In the genomic region with DNA sequence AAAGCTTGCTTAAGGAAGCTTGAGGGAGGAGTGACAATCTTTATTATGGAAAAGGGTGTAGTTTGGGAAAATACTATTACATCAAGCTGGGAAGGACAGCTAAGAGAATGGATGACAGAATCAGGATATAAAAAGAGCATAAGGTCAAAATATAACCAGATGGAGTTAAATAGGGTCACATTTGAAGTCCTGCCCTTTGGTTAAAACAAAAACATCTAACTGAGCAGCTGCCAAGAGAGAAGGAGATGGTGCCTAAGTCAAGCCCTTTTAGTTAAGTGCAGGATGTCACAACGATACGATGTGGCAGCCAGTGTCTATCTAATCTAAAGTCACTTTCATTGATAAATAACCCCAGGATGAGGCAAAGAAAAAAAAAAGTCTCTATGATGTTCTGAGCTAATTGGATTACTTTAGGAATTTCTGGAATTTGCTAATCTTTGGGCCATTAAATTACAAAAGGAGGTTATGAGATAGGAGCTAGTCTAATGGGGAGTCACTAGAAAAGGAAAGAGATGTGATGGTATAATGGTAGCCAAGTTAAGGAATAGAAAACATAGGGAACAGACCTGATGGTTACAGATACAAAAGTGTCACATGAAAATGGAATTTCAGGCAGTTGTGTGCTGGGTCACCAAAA, we compare ENCODE assay signal across 12 cellular contexts.
"Had no signal": no experiment of that assay in that cellular context is flagged by ENCODE, and none has a peak within 500 bp of the region (broad histone marks: within the 10 kb centered on the region; RNA-seq: fewer than 3 reads in every experiment).

No MANE protein-coding gene starts in this region.

- H3K9me3 ChIP-seq: pancreas, thyroid gland, uterus had no signal

- H3K36me3 ChIP-seq: left lung, pancreas, thyroid gland, uterus had no signal

- H3K27me3 Mint-ChIP-seq: activated CD4-positive, alpha-beta memory T cell treated with anti-CD3 and anti-CD28 coated beads, Interleukin-2, amount 10 ng/mL, durations not matched to agents 7 days and 5 days; activated T-cell treated with anti-CD3 and anti-CD28 coated beads, Interleukin-2, amount 50 U/mL, for 24 hours; stimulated activated memory B cell treated with anti-CD40 and anti-IgM and Interleukin-4, amounts not matched to agents 10 μg/mL and 1 μg/mL and 100 μg/mL, for 72 hours had no signal

- H3K4me1 ChIP-seq: left lung, pancreas, thyroid gland, uterus had no signal

- ATAC-seq: esophagus mucosa; left lung; pancreas; stimulated activated memory B cell treated with anti-CD40 and anti-IgM and Interleukin-4, amounts not matched to agents 10 μg/mL and 1 μg/mL and 100 μg/mL, for 72 hours had no signal

- H3K27me3 ChIP-seq: left lung, pancreas, thyroid gland, uterus had no signal

- DNase-seq: activated CD4-positive, alpha-beta memory T cell treated with anti-CD3 and anti-CD28 coated beads, Interleukin-2, amount 10 ng/mL, durations not matched to agents 7 days and 5 days; activated CD4-positive, alpha-beta T cell treated with anti-CD3 and anti-CD28 coated beads for 4 hours; activated naive CD4-positive, alpha-beta T cell treated with anti-CD3 and anti-CD28 coated beads, Interleukin-2, amount 50 U/mL, for 16 hours; activated T-cell treated with anti-CD3 and anti-CD28 coated beads, Interleukin-2, amount 50 U/mL, for 24 hours; hippocampal formation; left lung; pancreas; T-helper 2 cell; thyroid gland; uterus had no signal

- H3K27ac ChIP-seq: left lung, pancreas, thyroid gland, uterus had no signal

- H3K27ac Mint-ChIP-seq: activated CD4-positive, alpha-beta memory T cell treated with anti-CD3 and anti-CD28 coated beads, Interleukin-2, amount 10 ng/mL, durations not matched to agents 7 days and 5 days; activated T-cell treated with anti-CD3 and anti-CD28 coated beads, Interleukin-2, amount 50 U/mL, for 24 hours; stimulated activated memory B cell treated with anti-CD40 and anti-IgM and Interleukin-4, amounts not matched to agents 10 μg/mL and 1 μg/mL and 100 μg/mL, for 72 hours had no signal

- H3K4me3 Mint-ChIP-seq: activated CD4-positive, alpha-beta memory T cell treated with anti-CD3 and anti-CD28 coated beads, Interleukin-2, amount 10 ng/mL, durations not matched to agents 7 days and 5 days; activated T-cell treated with anti-CD3 and anti-CD28 coated beads, Interleukin-2, amount 50 U/mL, for 24 hours; stimulated activated memory B cell treated with anti-CD40 and anti-IgM and Interleukin-4, amounts not matched to agents 10 μg/mL and 1 μg/mL and 100 μg/mL, for 72 hours had no signal

- H3K4me1 Mint-ChIP-seq: activated CD4-positive, alpha-beta memory T cell treated with anti-CD3 and anti-CD28 coated beads, Interleukin-2, amount 10 ng/mL, durations not matched to agents 7 days and 5 days; stimulated activated memory B cell treated with anti-CD40 and anti-IgM and Interleukin-4, amounts not matched to agents 10 μg/mL and 1 μg/mL and 100 μg/mL, for 72 hours had no signal

- H3K4me3 ChIP-seq: left lung, pancreas, thyroid gland, uterus had no signal
